ENCODE assay signal across 10 cellular contexts in genomic region chr7:131034166-131034881, GRCh38.
DNase-seq lines count a peak whose midpoint lies in the region; ATAC-seq and FAIRE-seq lines count a peak whose summit lies in the region.
"Had no signal": no experiment of that assay in that cellular context is flagged by ENCODE, and none has a peak within 500 bp of the region (broad histone marks: within the 10 kb centered on the region; RNA-seq: fewer than 3 reads in every experiment).

No MANE protein-coding gene starts in this region.

- intact Hi-C loops in left cardiac atrium (cut with DNase I), result loop anchor here (10.0 kb wide), 2 partner anchors 50 to 140 kb away; no protein-coding TSS in a partner anchor

- peaks cover 22% of the 10 kb centered on the region for H3K36me3 Mint-ChIP-seq in activated CD8-positive, alpha-beta memory T cell treated with anti-CD3 and anti-CD28 coated beads, Interleukin-2, amount 10 ng/mL, durations not matched to agents 7 days and 5 days
- peaks cover 31% of the 10 kb centered on the region for H3K36me3 Mint-ChIP-seq in T-helper 2 cell treated with Interferon-gamma antibody and Interleukin-4, amounts not matched to agents 5 μg/mL and 100 μg/mL, for 36 hours (ENCODE audit: low read depth)

- H3K4me3 Mint-ChIP-seq in activated CD8-positive, alpha-beta memory T cell treated with anti-CD3 and anti-CD28 coated beads, Interleukin-2, amount 10 ng/mL, durations not matched to agents 7 days and 5 days, result no peak overlapping the region
- no peak overlapping the region for H3K4me3 Mint-ChIP-seq in T-helper 2 cell treated with Interferon-gamma antibody and Interleukin-4, amounts not matched to agents 5 μg/mL and 100 μg/mL, for 36 hours

- no peak for FAIRE-seq in urothelium cell line (lab: Jason Lieb, UNC)

- H3K27ac ChIP-seq in subcutaneous abdominal adipose tissue (ENCODE audit: low read depth, low read length), result peak overlapping the region; percentile 37

- no peaks in the 10 kb centered on the region for H3K27me3 ChIP-seq in subcutaneous abdominal adipose tissue (ENCODE audit: control insufficient read depth in 5 of 5, insufficient read depth in 4 of 5, low read length in 5 of 5)
- H3K27me3 ChIP-seq: uterus had no signal

- H3K36me3 ChIP-seq in subcutaneous abdominal adipose tissue (ENCODE audit: control insufficient read depth in 5 of 5, insufficient read depth in 5 of 5, low read length in 5 of 5), result peaks cover 0 to 2% (median 0%) of the 10 kb centered on the region in 5 donors
- H3K36me3 ChIP-seq: uterus had no signal

- no peak overlapping the region for H3K4me3 ChIP-seq in subcutaneous abdominal adipose tissue (ENCODE audit: low read depth in 1 of 5, low read length in 5 of 5)
- H3K4me3 ChIP-seq: uterus had no signal

- no peaks in the 10 kb centered on the region for H3K9me3 Mint-ChIP-seq in activated CD8-positive, alpha-beta memory T cell treated with anti-CD3 and anti-CD28 coated beads, Interleukin-2, amount 10 ng/mL, durations not matched to agents 7 days and 5 days (ENCODE audit: low read depth)
- peaks cover 5% of the 10 kb centered on the region for H3K9me3 Mint-ChIP-seq in T-helper 2 cell treated with Interferon-gamma antibody and Interleukin-4, amounts not matched to agents 5 μg/mL and 100 μg/mL, for 36 hours

- CTCF ChIA-PET in activated CD8-positive, alpha-beta memory T cell treated with anti-CD3 and anti-CD28 coated beads, Interleukin-2, amount 10 ng/mL, durations not matched to agents 7 days and 5 days (lab: Charles Lee), result interaction anchor here (1.6 to 5.3 kb wide), 2 partner anchors 52 to 137 kb away, joined by 3 to 25 read pairs; no protein-coding TSS in a partner anchor

- H3K4me1 ChIP-seq in subcutaneous abdominal adipose tissue (ENCODE audit: control insufficient read depth in 5 of 5, insufficient read depth in 5 of 5, low read length in 5 of 5), result peaks cover 5 to 26% (median 20%) of the 10 kb centered on the region in 5 donors

- no peak overlapping the region for H3K9ac ChIP-seq in subcutaneous abdominal adipose tissue (ENCODE audit: low read length in 5 of 5)

- no peak for ATAC-seq in activated CD8-positive, alpha-beta memory T cell treated with anti-CD3 and anti-CD28 coated beads, Interleukin-2, amount 10 ng/mL, durations not matched to agents 7 days and 5 days
- ATAC-seq in left cardiac atrium (peak; percentile 17 to 46), esophagus mucosa (no peak)

- no peaks in the 10 kb centered on the region for H3K27me3 Mint-ChIP-seq in activated CD8-positive, alpha-beta memory T cell treated with anti-CD3 and anti-CD28 coated beads, Interleukin-2, amount 10 ng/mL, durations not matched to agents 7 days and 5 days
- no peaks in the 10 kb centered on the region for H3K27me3 Mint-ChIP-seq in T-helper 2 cell treated with Interferon-gamma antibody and Interleukin-4, amounts not matched to agents 5 μg/mL and 100 μg/mL, for 36 hours (ENCODE audit: low read depth)

- DNase-seq in activated CD8-positive, alpha-beta memory T cell treated with anti-CD3 and anti-CD28 coated beads, Interleukin-2, amount 10 ng/mL, durations not matched to agents 7 days and 5 days, result no peak
- no peak for DNase-seq in activated CD8-positive, alpha-beta memory T cell treated with anti-CD3 and anti-CD28 coated beads, Interleukin-2, amount 50 U/mL, for 4 hours
- DNase-seq in T-helper 2 cell treated with Interferon-gamma antibody and Interleukin-4, amounts not matched to agents 5 μg/mL and 100 μg/mL, for 36 hours (ENCODE audit: low spot score), result no peak
- DNase-seq in left cardiac atrium, result peak; percentile 48
- no peak for DNase-seq in activated CD4-positive, CD25-positive, alpha-beta regulatory T cell (lab: John Stamatoyannopoulos, UW)
- no peak for DNase-seq in urothelium cell line (ENCODE audit: low spot score)
- DNase-seq: NCI-H1436 treated with DMSO at 0.1 percent for 48 hours, uterus had no signal

- peaks cover 77% of the 10 kb centered on the region for H3K4me1 Mint-ChIP-seq in activated CD8-positive, alpha-beta memory T cell treated with anti-CD3 and anti-CD28 coated beads, Interleukin-2, amount 10 ng/mL, durations not matched to agents 7 days and 5 days
- H3K4me1 Mint-ChIP-seq in T-helper 2 cell treated with Interferon-gamma antibody and Interleukin-4, amounts not matched to agents 5 μg/mL and 100 μg/mL, for 36 hours (ENCODE audit: low read depth), result peaks cover 58% of the 10 kb centered on the region

- H3K27ac Mint-ChIP-seq in activated CD8-positive, alpha-beta memory T cell treated with anti-CD3 and anti-CD28 coated beads, Interleukin-2, amount 10 ng/mL, durations not matched to agents 7 days and 5 days, result peak overlapping the region; percentile 21
- peak overlapping the region; percentile 35 for H3K27ac Mint-ChIP-seq in T-helper 2 cell treated with Interferon-gamma antibody and Interleukin-4, amounts not matched to agents 5 μg/mL and 100 μg/mL, for 36 hours

- H3K9me3 ChIP-seq in subcutaneous abdominal adipose tissue (ENCODE audit: control insufficient read depth in 5 of 5, low read length in 5 of 5), result no peaks in the 10 kb centered on the region
- H3K9me3 ChIP-seq: uterus had no signal

Comparison
In these comparisons a context has a peak if more than half of its experiments do, and no peak if none do; other contexts are left out.
1. ATAC-seq: peak in left cardiac atrium (2 of 2); none in activated CD8-positive, alpha-beta memory T cell treated with anti-CD3 and anti-CD28 coated beads, Interleukin-2, amount 10 ng/mL, durations not matched to agents 7 days and 5 days (single experiment) and esophagus mucosa (single experiment).